In the genomic region with DNA sequence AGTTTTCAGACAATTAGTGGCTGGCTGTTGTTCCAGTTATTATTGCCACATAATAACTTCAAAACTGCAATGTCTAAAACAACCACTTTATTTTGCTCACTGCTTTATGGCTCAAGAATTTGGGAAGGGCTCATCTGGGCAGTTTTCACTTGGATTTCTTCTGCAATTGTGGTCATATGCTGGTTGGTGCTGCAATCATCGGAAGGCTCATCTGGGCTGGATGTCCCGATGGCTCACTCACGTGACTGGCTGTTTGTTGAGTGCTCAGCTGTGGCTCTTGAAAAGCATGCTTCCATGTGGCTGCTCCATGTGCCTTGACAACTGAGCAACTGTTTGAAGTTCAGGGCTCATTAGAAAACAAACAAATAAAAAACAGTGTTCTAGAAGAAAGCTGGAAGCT, we compare ENCODE assay signal across 1 cellular context.
TF ChIP-seq lines count a peak whose summit lies in the region.

No MANE protein-coding gene starts in this region.

TF ChIP-seq in WTC11, 78 proteins besides CTCF, POLR2A, EP300 and RAD21 (continued from another document):
- TF ChIP-seq, protein P1, sequence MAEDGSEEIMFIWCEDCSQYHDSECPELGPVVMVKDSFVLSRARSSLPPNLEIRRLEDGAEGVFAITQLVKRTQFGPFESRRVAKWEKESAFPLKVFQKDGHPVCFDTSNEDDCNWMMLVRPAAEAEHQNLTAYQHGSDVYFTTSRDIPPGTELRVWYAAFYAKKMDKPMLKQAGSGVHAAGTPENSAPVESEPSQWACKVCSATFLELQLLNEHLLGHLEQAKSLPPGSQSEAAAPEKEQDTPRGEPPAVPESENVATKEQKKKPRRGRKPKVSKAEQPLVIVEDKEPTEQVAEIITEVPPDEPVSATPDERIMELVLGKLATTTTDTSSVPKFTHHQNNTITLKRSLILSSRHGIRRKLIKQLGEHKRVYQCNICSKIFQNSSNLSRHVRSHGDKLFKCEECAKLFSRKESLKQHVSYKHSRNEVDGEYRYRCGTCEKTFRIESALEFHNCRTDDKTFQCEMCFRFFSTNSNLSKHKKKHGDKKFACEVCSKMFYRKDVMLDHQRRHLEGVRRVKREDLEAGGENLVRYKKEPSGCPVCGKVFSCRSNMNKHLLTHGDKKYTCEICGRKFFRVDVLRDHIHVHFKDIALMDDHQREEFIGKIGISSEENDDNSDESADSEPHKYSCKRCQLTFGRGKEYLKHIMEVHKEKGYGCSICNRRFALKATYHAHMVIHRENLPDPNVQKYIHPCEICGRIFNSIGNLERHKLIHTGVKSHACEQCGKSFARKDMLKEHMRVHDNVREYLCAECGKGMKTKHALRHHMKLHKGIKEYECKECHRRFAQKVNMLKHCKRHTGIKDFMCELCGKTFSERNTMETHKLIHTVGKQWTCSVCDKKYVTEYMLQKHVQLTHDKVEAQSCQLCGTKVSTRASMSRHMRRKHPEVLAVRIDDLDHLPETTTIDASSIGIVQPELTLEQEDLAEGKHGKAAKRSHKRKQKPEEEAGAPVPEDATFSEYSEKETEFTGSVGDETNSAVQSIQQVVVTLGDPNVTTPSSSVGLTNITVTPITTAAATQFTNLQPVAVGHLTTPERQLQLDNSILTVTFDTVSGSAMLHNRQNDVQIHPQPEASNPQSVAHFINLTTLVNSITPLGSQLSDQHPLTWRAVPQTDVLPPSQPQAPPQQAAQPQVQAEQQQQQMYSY (CRISPR knock-in tag; IDR thresholded peaks at IDR 0.05), result no peak
